8 cellular contexts compared by ENCODE assay signal in genomic region chr12:113221997-113222729, GRCh38. TPM values are rescaled to one million over a fixed set of nuclear protein-coding genes. Genes with fewer than 3 reads are reported as not detected.
DNase-seq lines count a peak whose midpoint lies in the region; ATAC-seq, FAIRE-seq and TF ChIP-seq lines count a peak whose summit lies in the region.

No MANE protein-coding gene starts in this region.

- DNase-seq in NOMO-1 (lab: John Stamatoyannopoulos, UW; ENCODE audit: unreplicated experiment in 2 of 2) = peak; percentile 32
- DNase-seq in NOMO-1 treated with dmso at 0.1 percent for 144 hours (lab: John Stamatoyannopoulos, UW; ENCODE audit: unreplicated experiment) = no peak
- peak; percentile 19 for DNase-seq in WTC11 (ENCODE audit: low spot score)
- no peak for DNase-seq in fibroblast of villous mesenchyme (ENCODE audit: low read depth)
- no peak for DNase-seq in H54 (ENCODE audit: insufficient read length, low spot score)
- DNase-seq in NCI-H1417 treated with DMSO at 0.1 percent for 48 hours (lab: John Stamatoyannopoulos, UW) = no peak

- peaks cover 32% of the 10 kb centered on the region for H3K4me1 ChIP-seq in skeletal muscle satellite cell (ENCODE audit: control insufficient read depth, insufficient read depth, low read length)

- H3K4me1 Mint-ChIP-seq in WTC11 = peaks cover 20% of the 10 kb centered on the region

- no peak for FAIRE-seq in H54 (lab: Jason Lieb, UNC)

- H3K36me3 Mint-ChIP-seq in WTC11 = no peaks in the 10 kb centered on the region

- H3K9me3 Mint-ChIP-seq in WTC11 = no peaks in the 10 kb centered on the region

- ATAC-seq in WTC11 (no peak), GM21786 (IDR thresholded peaks at IDR 0.05; ENCODE audit: unreplicated experiment) (no peak)

- H3K4me3 ChIP-seq in fibroblast of villous mesenchyme (ENCODE audit: low read depth, low read length) (peak overlapping the region; percentile 93), skeletal muscle satellite cell (ENCODE audit: low read length) (peak overlapping the region; percentile 82)

- no peaks in the 10 kb centered on the region for H3K36me3 ChIP-seq in skeletal muscle satellite cell (ENCODE audit: insufficient read depth, low read length)

- peak overlapping the region; percentile 92 for H3K9ac ChIP-seq in skeletal muscle satellite cell (ENCODE audit: low read depth, low read length)

- no peaks in the 10 kb centered on the region for H3K27me3 Mint-ChIP-seq in WTC11 (ENCODE audit: low read depth)

- no peak for TF ChIP-seq POLR2A in H54 (IDR thresholded peaks at IDR 0.05; ENCODE audit: low read depth, low read length)

- H3K4me2 ChIP-seq in skeletal muscle satellite cell (ENCODE audit: low read length) = peak overlapping the region; percentile 97

- peak overlapping the region; percentile 40; the same call in 1 of the 2 replicates for H3K27ac Mint-ChIP-seq in WTC11

- peak overlapping the region; percentile 85 for H3K4me3 Mint-ChIP-seq in WTC11

- CTCF ChIA-PET in WTC11 (lab: Charles Lee) = interaction anchor here (1.1 to 1.9 kb wide), 8 partner anchors 11 to 645 kb away, joined by 3 to 16 read pairs (median 4); partner anchors contain the start of gene RASAL1

- H3K27me3 ChIP-seq in skeletal muscle satellite cell (ENCODE audit: control insufficient read depth, insufficient read depth, low read length) = no peaks in the 10 kb centered on the region

- POLR2A ChIA-PET in WTC11 (lab: Charles Lee) = interaction anchor here (0.9 to 1.9 kb wide), 4 partner anchors 8 to 24 kb away, joined by 3 to 6 read pairs (median 4); no protein-coding TSS in a partner anchor

- TF ChIP-seq CTCF in WTC11 (IDR thresholded peaks at IDR 0.05) (no peak), fibroblast of villous mesenchyme (IDR thresholded peaks at IDR 0.05; ENCODE audit: insufficient read depth, low read depth, low read length) (no peak)

- no peaks in the 10 kb centered on the region for H3K9me3 ChIP-seq in skeletal muscle satellite cell (replicated peaks; ENCODE audit: low read length)

TF ChIP-seq in WTC11, 78 proteins besides CTCF, POLR2A, EP300 and RAD21 (continues in another document):
- TF ChIP-seq RELA (CRISPR knock-in tag; IDR thresholded peaks at IDR 0.05; ENCODE audit: borderline replicate concordance) (no peak), PRDM15 (CRISPR knock-in tag; IDR thresholded peaks at IDR 0.05) (no peak), USF1 (CRISPR knock-in tag; IDR thresholded peaks at IDR 0.05) (no peak), ZBTB43 (CRISPR knock-in tag; IDR thresholded peaks at IDR 0.05) (no peak), KAT7 (CRISPR knock-in tag; IDR thresholded peaks at IDR 0.05; ENCODE audit: borderline replicate concordance) (no peak), ZSCAN18 (CRISPR knock-in tag; IDR thresholded peaks at IDR 0.05) (no peak), ERG (CRISPR knock-in tag; IDR thresholded peaks at IDR 0.05) (no peak)

RNA-seq across cellular contexts. Expression of gene TPCN1, which starts 0.9 kb away (rescaled TPM):
- 29.0 to 32.7 TPM (median 30.7 TPM) in 3 replicates for total RNA-seq in WTC11 (2021)
- 15.8 and 25.9 TPM in 2 replicates for total RNA-seq in fibroblast of villous mesenchyme
- total RNA-seq in skeletal muscle satellite cell (2012; rRNA removed) = 12.7 and 13.4 TPM in 2 replicates

RNA-seq across cellular contexts. Expression of gene RITA1, which starts 36.6 kb away (rescaled TPM):
- total RNA-seq in WTC11 (2021) (26.4 to 29.3 TPM (median 27.1 TPM) in 3 replicates), fibroblast of villous mesenchyme (22.5 and 27.6 TPM in 2 replicates)
- total RNA-seq in skeletal muscle satellite cell (2012; rRNA removed) = 19.3 and 22.5 TPM in 2 replicates

RNA-seq across cellular contexts. Expression of gene DDX54, which starts 36.9 kb away (rescaled TPM):
- total RNA-seq in WTC11 (2021) (120 to 151 TPM (median 123 TPM) in 3 replicates), fibroblast of villous mesenchyme (33.7 and 37.0 TPM in 2 replicates)
- total RNA-seq in skeletal muscle satellite cell (2012; rRNA removed) = 40.2 and 49.2 TPM in 2 replicates

Comparison
In these comparisons a context has a peak if more than half of its experiments do, and no peak if none do; other contexts are left out.
1. DNase-seq: peak in NOMO-1 (2 of 2) and WTC11 (single experiment); none in NOMO-1 treated with dmso at 0.1 percent for 144 hours (single experiment), fibroblast of villous mesenchyme (single experiment), H54 (single experiment) and NCI-H1417 treated with DMSO at 0.1 percent for 48 hours (single experiment).